ENCODE assay signal across 14 cellular contexts in the genomic region with DNA sequence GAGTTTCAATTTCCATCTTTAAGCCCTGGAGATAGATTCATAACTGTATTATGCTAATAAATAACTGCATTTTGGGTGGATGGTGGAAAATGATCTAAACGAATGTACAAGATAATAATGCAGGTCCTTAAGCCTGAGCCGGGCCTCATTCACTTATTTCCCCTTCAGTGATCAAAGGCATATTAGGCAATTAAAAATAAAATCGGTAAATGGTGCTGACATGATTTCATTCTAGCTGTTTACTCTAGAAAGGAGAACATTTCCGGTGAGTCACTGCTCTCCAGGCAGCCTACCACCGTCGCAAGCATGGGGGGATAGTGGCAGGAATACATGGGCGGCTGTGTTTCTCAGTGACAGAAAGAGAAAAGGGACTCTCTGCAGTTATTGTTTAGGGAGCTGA. TPM values are rescaled to one million over a fixed set of nuclear protein-coding genes. Genes with fewer than 3 reads are reported as not detected.
A peak's percentile ranks its signal among the peaks of the same experiment; 100 is the strongest.
DNase-seq lines count a peak whose midpoint lies in the region; ATAC-seq and TF ChIP-seq lines count a peak whose summit lies in the region.
"Had no signal": no experiment of that assay in that cellular context is flagged by ENCODE, and none has a peak within 500 bp of the region (broad histone marks: within the 10 kb centered on the region; RNA-seq: fewer than 3 reads in every experiment).

No MANE protein-coding gene starts in this region.

- no peak overlapping the region for H2AFZ ChIP-seq in SK-N-SH (ENCODE audit: low read depth)

- TF ChIP-seq CTCF in SK-N-SH (IDR thresholded peaks at IDR 0.05) (no peak), Caco-2 (IDR thresholded peaks at IDR 0.05; ENCODE audit: insufficient read depth in 1 of 2, low read depth in 1 of 2, low read length in 1 of 2, severe bottlenecking in 1 of 2, unreplicated experiment in 1 of 2) (no peak)

- no peaks in the 10 kb centered on the region for H3K4me1 Mint-ChIP-seq in Caco-2 (ENCODE audit: low read depth, unreplicated experiment)
- H3K4me1 Mint-ChIP-seq in activated naive CD8-positive, alpha-beta T cell treated with anti-CD3 and anti-CD28 coated beads, Interleukin-2, amount 50 U/mL, for 24 hours, result no peaks in the 10 kb centered on the region
- H3K4me1 Mint-ChIP-seq in activated T-helper 17 cell treated with anti-CD3 and anti-CD28 coated beads, Interleukin-2, amount 50 U/mL, for 72 hours, result no peaks in the 10 kb centered on the region

- H3K9ac ChIP-seq in SK-N-SH, result no peak overlapping the region

- WGBS in SK-N-SH (ENCODE audit: low lambda C conversion rate), result 29% methylated on average over 7 of the region's 7 CpGs

- no peak for TF ChIP-seq RAD21 in SK-N-SH (IDR thresholded peaks at IDR 0.05; ENCODE audit: low read length)

- no peak overlapping the region; a peak in 1 of 4 replicates for H3K27ac ChIP-seq in SK-N-SH (ENCODE audit: low read depth in 2 of 2, low read length in 1 of 2)
- H3K27ac ChIP-seq: heart left ventricle, testis had no signal

- TF ChIP-seq EP300 in SK-N-SH (IDR thresholded peaks at IDR 0.05; ENCODE audit: borderline replicate concordance in 1 of 2, low read depth in 1 of 2, low read length in 1 of 2), result no peak

- H4K20me1 ChIP-seq in SK-N-SH (ENCODE audit: insufficient read depth), result no peaks in the 10 kb centered on the region

- CTCF ChIA-PET in SK-N-SH (lab: Yijun Ruan, JAX), result interaction anchor here (1.2 to 1.4 kb wide), 2 partner anchors 19 to 223 kb away, joined by 3 to 8 read pairs; no protein-coding TSS in a partner anchor
- CTCF ChIA-PET in Caco-2 (lab: Charles Lee), result no interaction called here

- H3K27me3 Mint-ChIP-seq in Caco-2 (ENCODE audit: insufficient read depth, unreplicated experiment), result peaks cover 14% of the 10 kb centered on the region
- H3K27me3 Mint-ChIP-seq in activated naive CD8-positive, alpha-beta T cell treated with anti-CD3 and anti-CD28 coated beads, Interleukin-2, amount 50 U/mL, for 24 hours, result no peaks in the 10 kb centered on the region
- H3K27me3 Mint-ChIP-seq in activated T-helper 17 cell treated with anti-CD3 and anti-CD28 coated beads, Interleukin-2, amount 50 U/mL, for 72 hours, result peaks cover 7% of the 10 kb centered on the region
- H3K27me3 Mint-ChIP-seq: activated CD4-positive, alpha-beta T cell treated with anti-CD3 and anti-CD28 coated beads, Interleukin-2, amount 10 ng/mL, durations not matched to agents 24 days and 14 days had no signal

- no peak overlapping the region for H3K4me2 ChIP-seq in SK-N-SH

- no peaks in the 10 kb centered on the region for H3K79me2 ChIP-seq in SK-N-SH (ENCODE audit: insufficient read depth)

- H3K27me3 ChIP-seq in SK-N-SH (ENCODE audit: insufficient read depth), result no peaks in the 10 kb centered on the region
- H3K27me3 ChIP-seq in Caco-2 (replicated peaks; ENCODE audit: control insufficient read depth, insufficient read depth, low read length), result no peaks in the 10 kb centered on the region
- H3K27me3 ChIP-seq: heart left ventricle, testis had no signal

- H3K9me3 Mint-ChIP-seq in Caco-2 (ENCODE audit: unreplicated experiment), result no peaks in the 10 kb centered on the region
- H3K9me3 Mint-ChIP-seq in activated naive CD8-positive, alpha-beta T cell treated with anti-CD3 and anti-CD28 coated beads, Interleukin-2, amount 50 U/mL, for 24 hours, result no peaks in the 10 kb centered on the region
- H3K9me3 Mint-ChIP-seq in activated T-helper 17 cell treated with anti-CD3 and anti-CD28 coated beads, Interleukin-2, amount 50 U/mL, for 72 hours, result peaks cover 3% of the 10 kb centered on the region
- H3K9me3 Mint-ChIP-seq: activated CD4-positive, alpha-beta T cell treated with anti-CD3 and anti-CD28 coated beads, Interleukin-2, amount 10 ng/mL, durations not matched to agents 24 days and 14 days; CD4-positive, alpha-beta memory T cell had no signal

- no peaks in the 10 kb centered on the region for H3K36me3 ChIP-seq in SK-N-SH (replicated peaks in 1 of 2; ENCODE audit: control insufficient read depth in 1 of 2, insufficient read depth in 2 of 2, low read length in 1 of 2)
- H3K36me3 ChIP-seq in Caco-2 (ENCODE audit: control insufficient read depth, insufficient read depth, low read length), result no peaks in the 10 kb centered on the region
- H3K36me3 ChIP-seq: heart left ventricle had no signal

- peak; percentile 48 for DNase-seq in DMS153 treated with DMSO at 0.1 percent for 48 hours (lab: John Stamatoyannopoulos, UW; ENCODE audit: unreplicated experiment)
- peak; percentile 35 for DNase-seq in NCI-H1105 (lab: John Stamatoyannopoulos, UW)
- peak; percentile 17 for DNase-seq in SK-N-SH
- DNase-seq in kidney glomerular epithelial cell (lab: John Stamatoyannopoulos, UW), result peak; percentile 62
- DNase-seq in Caco-2, result no peak
- no peak for DNase-seq in activated naive CD8-positive, alpha-beta T cell treated with anti-CD3 and anti-CD28 coated beads, Interleukin-2, amount 50 U/mL, for 24 hours
- no peak for DNase-seq in activated T-cell treated with anti-CD3 and anti-CD28 coated beads for 4 hours
- DNase-seq: activated CD4-positive, alpha-beta T cell treated with anti-CD3 and anti-CD28 coated beads, Interleukin-2, amount 10 ng/mL, durations not matched to agents 24 days and 14 days; activated gamma-delta T cell treated with Interleukin-2 at 50 U/mL for 16 hours; CD4-positive, alpha-beta memory T cell; heart left ventricle; testis had no signal

- H3K36me3 Mint-ChIP-seq in Caco-2 (ENCODE audit: insufficient read depth, unreplicated experiment), result no peaks in the 10 kb centered on the region
- no peaks in the 10 kb centered on the region for H3K36me3 Mint-ChIP-seq in activated naive CD8-positive, alpha-beta T cell treated with anti-CD3 and anti-CD28 coated beads, Interleukin-2, amount 50 U/mL, for 24 hours (ENCODE audit: low read depth)
- H3K36me3 Mint-ChIP-seq in activated T-helper 17 cell treated with anti-CD3 and anti-CD28 coated beads, Interleukin-2, amount 50 U/mL, for 72 hours (ENCODE audit: low read depth), result no peaks in the 10 kb centered on the region
- H3K36me3 Mint-ChIP-seq: CD4-positive, alpha-beta memory T cell had no signal

- no peaks in the 10 kb centered on the region for H3F3A ChIP-seq in SK-N-SH (replicated peaks; ENCODE audit: insufficient read depth)

- intact Hi-C loops in Caco-2 (cut with micrococcal nuclease; ENCODE audit: unreplicated experiment), result no loop called here

- H3K9me3 ChIP-seq in SK-N-SH, result no peaks in the 10 kb centered on the region
- no peaks in the 10 kb centered on the region for H3K9me3 ChIP-seq in Caco-2
- H3K9me3 ChIP-seq: heart left ventricle, testis had no signal

- POLR2A ChIA-PET in SK-N-SH (lab: Yijun Ruan, JAX), result no interaction called here
- POLR2A ChIA-PET in Caco-2 (lab: Charles Lee), result no interaction called here

- H3K27ac Mint-ChIP-seq in Caco-2 (ENCODE audit: unreplicated experiment), result no peak overlapping the region
- H3K27ac Mint-ChIP-seq in activated naive CD8-positive, alpha-beta T cell treated with anti-CD3 and anti-CD28 coated beads, Interleukin-2, amount 50 U/mL, for 24 hours, result no peak overlapping the region
- no peak overlapping the region for H3K27ac Mint-ChIP-seq in activated T-helper 17 cell treated with anti-CD3 and anti-CD28 coated beads, Interleukin-2, amount 50 U/mL, for 72 hours
- H3K27ac Mint-ChIP-seq: activated CD4-positive, alpha-beta T cell treated with anti-CD3 and anti-CD28 coated beads, Interleukin-2, amount 10 ng/mL, durations not matched to agents 24 days and 14 days; CD4-positive, alpha-beta memory T cell had no signal

- no TSS peak for BruUV-seq in Caco-2 (replicated peaks; lab: Mats Ljungman, UMichigan)

- no peak overlapping the region; a peak in 1 of 4 replicates for H3K4me3 ChIP-seq in SK-N-SH (ENCODE audit: low read depth in 2 of 2, low read length in 1 of 2)
- no peak overlapping the region for H3K4me3 ChIP-seq in Caco-2 (ENCODE audit: low read depth, low read length)
- H3K4me3 ChIP-seq: heart left ventricle, testis had no signal

- no peak for ATAC-seq in activated naive CD8-positive, alpha-beta T cell treated with anti-CD3 and anti-CD28 coated beads, Interleukin-2, amount 50 U/mL, for 24 hours
- no peak for ATAC-seq in activated T-helper 17 cell treated with anti-CD3 and anti-CD28 coated beads, Interleukin-2, amount 50 U/mL, for 72 hours (replicated peaks)
- ATAC-seq: heart left ventricle had no signal

- no peaks in the 10 kb centered on the region for H3K9me2 ChIP-seq in SK-N-SH

- no peak overlapping the region for H3K4me3 Mint-ChIP-seq in Caco-2 (ENCODE audit: unreplicated experiment)
- H3K4me3 Mint-ChIP-seq in activated naive CD8-positive, alpha-beta T cell treated with anti-CD3 and anti-CD28 coated beads, Interleukin-2, amount 50 U/mL, for 24 hours, result no peak overlapping the region
- H3K4me3 Mint-ChIP-seq in activated T-helper 17 cell treated with anti-CD3 and anti-CD28 coated beads, Interleukin-2, amount 50 U/mL, for 72 hours, result no peak overlapping the region
- H3K4me3 Mint-ChIP-seq: activated CD4-positive, alpha-beta T cell treated with anti-CD3 and anti-CD28 coated beads, Interleukin-2, amount 10 ng/mL, durations not matched to agents 24 days and 14 days; CD4-positive, alpha-beta memory T cell had no signal

- H3K4me1 ChIP-seq in SK-N-SH (ENCODE audit: control insufficient read depth in 1 of 2, insufficient read depth in 2 of 2, low read depth in 1 of 2, low read length in 1 of 2) (peaks cover 4 to 6% of the 10 kb centered on the region in 2 experiments; a peak in 3 of 4 replicates), Caco-2 (no peaks in the 10 kb centered on the region)
- H3K4me1 ChIP-seq: testis had no signal

TF ChIP-seq in SK-N-SH, 30 proteins besides CTCF, POLR2A, EP300 and RAD21 (continues in another document):
- peak; percentile 43; the same call in 1 of the 2 replicates for TF ChIP-seq RFX5 (IDR thresholded peaks at IDR 0.05; ENCODE audit: low read length)
- TF ChIP-seq RCOR1 (IDR thresholded peaks at IDR 0.05; ENCODE audit: low read length), result peak; percentile 14; the same call in 1 of the 2 replicates
- TF ChIP-seq TCF12 (IDR thresholded peaks at IDR 0.05), result no peak

RNA-seq across cellular contexts. Expression of gene SLC24A5, which starts 58.3 kb away (rescaled TPM):
- polyA plus RNA-seq in SK-N-SH (2012; rRNA removed), result not detected in 2 replicates
- polyA plus RNA-seq in SK-N-SH (2012; cell fraction: cytosol; rRNA removed), result 0.01 TPM in 1 of 2 replicates, not detected in the other
- not detected in 2 replicates for polyA plus RNA-seq in SK-N-SH (2012; cell fraction: nucleus; rRNA removed)
- total RNA-seq in Caco-2 (2022), result not detected in 2 replicates
- total RNA-seq in activated T-helper 17 cell treated with anti-CD3 and anti-CD28 coated beads, Interleukin-2, amount 50 U/mL, for 72 hours, result not detected
- total RNA-seq: activated CD4-positive, alpha-beta T cell treated with anti-CD3 and anti-CD28 coated beads, Interleukin-2, amount 10 ng/mL, durations not matched to agents 24 days and 14 days; CD4-positive, alpha-beta memory T cell; heart left ventricle; mesenteric fat pad had no signal
- polyA plus RNA-seq: CD4-positive, alpha-beta memory T cell; heart left ventricle had no signal

Comparison
In these comparisons a context has a peak if more than half of its experiments do, and no peak if none do; other contexts are left out.
1. DNase-seq: peak in DMS153 treated with DMSO at 0.1 percent for 48 hours (single experiment), NCI-H1105 (single experiment), SK-N-SH (single experiment) and kidney glomerular epithelial cell (single experiment); none in Caco-2 (0 of 2), activated naive CD8-positive, alpha-beta T cell treated with anti-CD3 and anti-CD28 coated beads, Interleukin-2, amount 50 U/mL, for 24 hours (single experiment) and activated T-cell treated with anti-CD3 and anti-CD28 coated beads for 4 hours (single experiment).